In the genomic region with DNA sequence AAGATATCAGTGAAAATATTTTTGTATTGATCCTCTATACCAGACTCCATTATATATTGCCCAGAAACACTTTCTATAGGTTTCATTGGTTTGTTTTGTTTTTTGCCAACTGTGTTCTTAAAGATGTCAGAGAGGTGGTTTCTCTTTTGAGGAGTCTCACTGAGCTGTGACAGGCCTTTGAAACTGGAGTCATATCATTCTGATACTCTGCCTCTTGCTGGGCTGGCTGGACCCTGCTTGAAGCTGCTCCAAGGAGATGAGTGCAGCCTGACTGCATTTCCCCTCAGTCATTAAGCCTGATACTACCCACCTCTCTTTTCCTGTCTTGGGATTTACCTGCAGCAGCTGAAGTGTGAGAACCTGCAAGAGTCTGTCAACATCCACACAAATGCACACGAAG, we compare ENCODE assay signal across 34 cellular contexts. TPM values are rescaled to one million over a fixed set of nuclear protein-coding genes. Genes with fewer than 3 reads are reported as not detected.
"Had no signal": no experiment of that assay in that cellular context is flagged by ENCODE, and none has a peak within 500 bp of the region (broad histone marks: within the 10 kb centered on the region; RNA-seq: fewer than 3 reads in every experiment).

No MANE protein-coding gene starts in this region.

- H3K9me3 Mint-ChIP-seq: stimulated activated effector memory CD8-positive, alpha-beta T cell treated with anti-CD3 and anti-CD28 coated beads, Interleukin-12 subunit alpha, Interleukin-12 subunit beta, amount 100 ng/mL, for 72 hours had no signal

- DNase-seq: activated CD4-positive, alpha-beta memory T cell treated with anti-CD3 and anti-CD28 coated beads for 36 hours; activated CD4-positive, alpha-beta T cell treated with anti-CD3 and anti-CD28 coated beads for 48 hours; activated CD8-positive, alpha-beta memory T cell treated with anti-CD3 and anti-CD28 coated beads, Interleukin-2, amount 50 U/mL, for 4 hours; activated gamma-delta T cell; activated naive CD4-positive, alpha-beta T cell treated with anti-CD3 and anti-CD28 coated beads, Interleukin-2, amount 10 ng/mL, durations not matched to agents 7 days and 5 days; activated naive CD8-positive, alpha-beta T cell treated with anti-CD3 and anti-CD28 coated beads, Interleukin-2, amount 10 ng/mL, durations not matched to agents 7 days and 5 days; activated T-cell treated with anti-CD3 and anti-CD28 coated beads, Interleukin-2, amount 50 U/mL, for 1 hour; cerebellar nuclear complex; colonic mucosa; effector CD8-positive, alpha-beta T cell; erythroblast; gastrocnemius medialis; glutamatergic neuron; left lung; lower lobe of right lung; mesenchymal stem cell; naive thymus-derived CD8-positive, alpha-beta T cell; nucleus accumbens; pancreas; retina; stimulated activated CD4-positive, alpha-beta T cell treated with anti-CD3 and anti-CD28 coated beads, Interleukin-4, amount 100 ng/mL, for 24 hours; stomach; thyroid gland; upper lobe of right lung had no signal

- H3K4me1 Mint-ChIP-seq: activated naive CD4-positive, alpha-beta T cell treated with anti-CD3 and anti-CD28 coated beads, Interleukin-2, amount 10 ng/mL, durations not matched to agents 7 days and 5 days; brain; neural crest cell; stimulated activated effector memory CD8-positive, alpha-beta T cell treated with anti-CD3 and anti-CD28 coated beads, Interleukin-12 subunit alpha, Interleukin-12 subunit beta, amount 100 ng/mL, for 72 hours had no signal

- ATAC-seq: activated CD4-positive, CD25-positive, alpha-beta regulatory T cell treated with anti-CD3 and anti-CD28 coated beads, Interleukin-2, amount 50 U/mL, for 24 hours; gastrocnemius medialis; left lung; lower lobe of right lung; naive thymus-derived CD8-positive, alpha-beta T cell; pancreas; sciatic nerve; stimulated activated effector memory CD8-positive, alpha-beta T cell treated with anti-CD3 and anti-CD28 coated beads, Interleukin-12 subunit alpha, Interleukin-12 subunit beta, amount 100 ng/mL, for 72 hours; upper lobe of right lung had no signal

- H3K27ac Mint-ChIP-seq: activated CD4-positive, alpha-beta memory T cell treated with anti-CD3 and anti-CD28 coated beads for 36 hours; activated naive CD4-positive, alpha-beta T cell treated with anti-CD3 and anti-CD28 coated beads, Interleukin-2, amount 10 ng/mL, durations not matched to agents 7 days and 5 days; activated naive CD8-positive, alpha-beta T cell treated with anti-CD3 and anti-CD28 coated beads, Interleukin-2, amount 10 ng/mL, durations not matched to agents 7 days and 5 days; brain; naive thymus-derived CD8-positive, alpha-beta T cell; stimulated activated effector memory CD8-positive, alpha-beta T cell treated with anti-CD3 and anti-CD28 coated beads, Interleukin-12 subunit alpha, Interleukin-12 subunit beta, amount 100 ng/mL, for 72 hours had no signal

- H3K4me3 Mint-ChIP-seq: activated CD4-positive, alpha-beta memory T cell treated with anti-CD3 and anti-CD28 coated beads for 36 hours; activated naive CD4-positive, alpha-beta T cell treated with anti-CD3 and anti-CD28 coated beads, Interleukin-2, amount 10 ng/mL, durations not matched to agents 7 days and 5 days; activated naive CD8-positive, alpha-beta T cell treated with anti-CD3 and anti-CD28 coated beads, Interleukin-2, amount 10 ng/mL, durations not matched to agents 7 days and 5 days; brain; naive thymus-derived CD8-positive, alpha-beta T cell; neural crest cell; stimulated activated effector memory CD8-positive, alpha-beta T cell treated with anti-CD3 and anti-CD28 coated beads, Interleukin-12 subunit alpha, Interleukin-12 subunit beta, amount 100 ng/mL, for 72 hours had no signal

- H3K27me3 Mint-ChIP-seq: activated CD4-positive, alpha-beta memory T cell treated with anti-CD3 and anti-CD28 coated beads for 36 hours; activated naive CD4-positive, alpha-beta T cell treated with anti-CD3 and anti-CD28 coated beads, Interleukin-2, amount 10 ng/mL, durations not matched to agents 7 days and 5 days; activated naive CD8-positive, alpha-beta T cell treated with anti-CD3 and anti-CD28 coated beads, Interleukin-2, amount 10 ng/mL, durations not matched to agents 7 days and 5 days; brain; naive thymus-derived CD8-positive, alpha-beta T cell had no signal

- H3K36me3 Mint-ChIP-seq: stimulated activated effector memory CD8-positive, alpha-beta T cell treated with anti-CD3 and anti-CD28 coated beads, Interleukin-12 subunit alpha, Interleukin-12 subunit beta, amount 100 ng/mL, for 72 hours had no signal

RNA-seq across cellular contexts. Expression of a gene that starts 35.9 kb away (rescaled TPM):
- total RNA-seq: activated CD4-positive, alpha-beta memory T cell treated with anti-CD3 and anti-CD28 coated beads for 36 hours; activated CD8-positive, alpha-beta memory T cell treated with anti-CD3 and anti-CD28 coated beads for 36 hours; activated naive CD8-positive, alpha-beta T cell treated with anti-CD3 and anti-CD28 coated beads, Interleukin-2, amount 10 ng/mL, durations not matched to agents 7 days and 5 days; ascending aorta; cardiac muscle cell; colonic mucosa; dermis microvascular lymphatic vessel endothelial cell; gastrocnemius medialis; left lung; lower lobe of right lung; naive thymus-derived CD8-positive, alpha-beta T cell; neural crest cell; pancreas; prostate gland; sciatic nerve; stomach; thyroid gland; upper lobe of right lung had no signal

RNA-seq across cellular contexts. Expression of a gene that starts 58.7 kb away (rescaled TPM):
- total RNA-seq: activated CD8-positive, alpha-beta memory T cell treated with anti-CD3 and anti-CD28 coated beads for 36 hours; ascending aorta; lower lobe of right lung; upper lobe of right lung had no signal
